Comparison of ENCODE assay signal across 8 cellular contexts in the genomic region with DNA sequence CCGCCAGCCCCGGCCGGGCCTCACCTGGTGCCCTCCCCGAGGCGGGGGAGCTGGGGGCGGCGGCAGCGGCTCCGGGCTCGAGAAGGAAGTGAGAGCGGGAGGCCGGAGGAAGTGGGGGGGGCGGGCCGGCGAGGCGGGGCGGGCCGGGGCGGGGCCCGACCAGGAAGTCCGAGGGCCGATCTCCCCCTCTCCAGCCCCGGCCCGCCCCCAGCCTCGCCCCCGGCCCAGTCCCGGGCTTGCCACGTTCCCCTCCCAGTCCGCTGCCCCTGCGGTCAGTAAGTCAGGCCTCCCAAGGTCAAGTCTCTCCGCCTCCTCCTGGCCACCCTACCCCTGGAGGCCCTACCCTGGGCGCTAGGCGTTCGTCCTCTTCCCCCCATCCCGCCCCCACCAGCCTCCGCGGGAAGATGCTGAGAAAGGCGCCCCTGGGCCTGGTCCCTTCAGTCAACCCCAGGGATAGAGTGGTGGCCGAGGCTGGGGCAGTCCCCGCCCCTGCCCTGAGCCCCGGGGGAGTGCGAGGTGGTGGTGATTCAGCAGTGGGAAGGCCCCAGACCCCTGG.
DNase-seq lines count a peak whose midpoint lies in the region; ATAC-seq and TF ChIP-seq lines count a peak whose summit lies in the region.

A gene (minus strand): TSS at position 90 of the 556 bp plus-strand sequence. CDS start 12,821 bp downstream, outside the sequence.

- peak within 1 kb of the TSS; percentile 93 for H3K9ac ChIP-seq in OCI-LY1 (ENCODE audit: low read length)

- peak within 1 kb of the TSS; percentile 91 for H3K4me3 Mint-ChIP-seq in activated naive CD4-positive, alpha-beta T cell treated with anti-CD3 and anti-CD28 coated beads, Interleukin-2, amount 50 U/mL, for 24 hours

- H3K36me3 Mint-ChIP-seq in activated naive CD4-positive, alpha-beta T cell treated with anti-CD3 and anti-CD28 coated beads, Interleukin-2, amount 50 U/mL, for 24 hours, result peaks cover 12% of the 10 kb centered on the region

- no peaks in the 10 kb centered on the region for H3F3A ChIP-seq in OCI-LY1 (ENCODE audit: insufficient read depth, low read length)

- no peaks in the 10 kb centered on the region for H4K20me1 ChIP-seq in OCI-LY1 (ENCODE audit: insufficient read depth, low read length)

- H3K9me2 ChIP-seq in OCI-LY1 (ENCODE audit: low read depth, low read length), result no peaks in the 10 kb centered on the region

- H2AFZ ChIP-seq in OCI-LY1 (ENCODE audit: low read length), result no peak within 1 kb of the TSS; the same call in 1 of the 2 replicates

- peak; percentile 72 for DNase-seq in COLO829 (ENCODE audit: low spot score)
- DNase-seq in GM19238 (ENCODE audit: insufficient read length, low spot score), result peak; percentile 82
- peak; percentile 86 for DNase-seq in globus pallidus (ENCODE audit: low spot score)
- DNase-seq in non-pigmented ciliary epithelial cell (ENCODE audit: low read depth), result peak; percentile 36
- no peak for DNase-seq in superior temporal gyrus (ENCODE audit: extremely low spot score)

- H3K36me3 ChIP-seq in OCI-LY1 (ENCODE audit: insufficient read depth, low read length), result no peaks in the 10 kb centered on the region

- H3K27me3 Mint-ChIP-seq in activated naive CD4-positive, alpha-beta T cell treated with anti-CD3 and anti-CD28 coated beads, Interleukin-2, amount 50 U/mL, for 24 hours, result no peaks in the 10 kb centered on the region

- H3K79me2 ChIP-seq in OCI-LY1 (ENCODE audit: insufficient read depth, low read length), result peaks cover 21% of the 10 kb centered on the region

- H3K9me3 Mint-ChIP-seq in activated naive CD4-positive, alpha-beta T cell treated with anti-CD3 and anti-CD28 coated beads, Interleukin-2, amount 50 U/mL, for 24 hours, result no peaks in the 10 kb centered on the region

- H3K4me1 Mint-ChIP-seq in activated naive CD4-positive, alpha-beta T cell treated with anti-CD3 and anti-CD28 coated beads, Interleukin-2, amount 50 U/mL, for 24 hours, result peaks cover 58% of the 10 kb centered on the region

- H3K4me2 ChIP-seq in OCI-LY1 (ENCODE audit: low read length), result peak within 1 kb of the TSS; percentile 91

- H3K4me1 ChIP-seq in OCI-LY1 (ENCODE audit: insufficient read depth, low read length, severe bottlenecking), result peaks cover 45% of the 10 kb centered on the region

- TF ChIP-seq CTCF in OCI-LY1 (IDR thresholded peaks at IDR 0.05; ENCODE audit: low read length), result no peak

- H3K27me3 ChIP-seq in OCI-LY1 (ENCODE audit: insufficient read depth, low read length), result no peaks in the 10 kb centered on the region

- H3K27ac ChIP-seq in OCI-LY1 (ENCODE audit: low read depth, low read length, poor library complexity, severe bottlenecking), result peak within 1 kb of the TSS; percentile 87

- ATAC-seq in HG03354 (IDR thresholded peaks at IDR 0.05; ENCODE audit: poor library complexity, severe bottlenecking, unreplicated experiment), result peak; percentile 63

- peak within 1 kb of the TSS; percentile 90 for H3K4me3 ChIP-seq in OCI-LY1 (ENCODE audit: low read depth, low read length, poor library complexity, severe bottlenecking)

- no peaks in the 10 kb centered on the region for H3K9me3 ChIP-seq in OCI-LY1 (ENCODE audit: low read length)

- H3K27ac Mint-ChIP-seq in activated naive CD4-positive, alpha-beta T cell treated with anti-CD3 and anti-CD28 coated beads, Interleukin-2, amount 50 U/mL, for 24 hours, result peak within 1 kb of the TSS; percentile 94
